ENCODE assay signal across 1 cellular context in genomic region chr20:46376196-46376785, GRCh38.
A peak's percentile ranks its signal among the peaks of the same experiment; 100 is the strongest.
TF ChIP-seq lines count a peak whose summit lies in the region.

No MANE protein-coding gene starts in this region.

TF ChIP-seq in HEK293, 187 proteins besides CTCF, POLR2A, EP300 and RAD21:
- TF ChIP-seq ZNF10 (tag by site-specific recombination; IDR thresholded peaks at IDR 0.05) (no peak), OVOL3 (tag by site-specific recombination; IDR thresholded peaks at IDR 0.05) (no peak), ZNF639 (tag by site-specific recombination; IDR thresholded peaks at IDR 0.05) (no peak), ZNF354C (tag by site-specific recombination; IDR thresholded peaks at IDR 0.05; ENCODE audit: borderline replicate concordance, low read depth) (no peak), EGR2 (tag by site-specific recombination; IDR thresholded peaks at IDR 0.05; ENCODE audit: low read depth) (peak; percentile 98), ZNF114 (tag by site-specific recombination; IDR thresholded peaks at IDR 0.05) (no peak), ZNF280D (tag by site-specific recombination; IDR thresholded peaks at IDR 0.05) (no peak), REST (tag by site-specific recombination; IDR thresholded peaks at IDR 0.05) (no peak), ZNF23 (tag by site-specific recombination; IDR thresholded peaks at IDR 0.05; ENCODE audit: borderline replicate concordance) (no peak), ZNF311 (tag by site-specific recombination; IDR thresholded peaks at IDR 0.05; ENCODE audit: borderline replicate concordance) (peak; percentile 30; the same call in 1 of the 2 replicates), ZSCAN18 (tag by site-specific recombination; IDR thresholded peaks at IDR 0.05) (no peak), ZFHX2 (tag by site-specific recombination; conservative IDR thresholded peaks at IDR 0.05) (peak; percentile 96), ZBTB1 (tag by site-specific recombination; IDR thresholded peaks at IDR 0.05) (no peak)
